28 cellular contexts compared by ENCODE assay signal in the genomic region with DNA sequence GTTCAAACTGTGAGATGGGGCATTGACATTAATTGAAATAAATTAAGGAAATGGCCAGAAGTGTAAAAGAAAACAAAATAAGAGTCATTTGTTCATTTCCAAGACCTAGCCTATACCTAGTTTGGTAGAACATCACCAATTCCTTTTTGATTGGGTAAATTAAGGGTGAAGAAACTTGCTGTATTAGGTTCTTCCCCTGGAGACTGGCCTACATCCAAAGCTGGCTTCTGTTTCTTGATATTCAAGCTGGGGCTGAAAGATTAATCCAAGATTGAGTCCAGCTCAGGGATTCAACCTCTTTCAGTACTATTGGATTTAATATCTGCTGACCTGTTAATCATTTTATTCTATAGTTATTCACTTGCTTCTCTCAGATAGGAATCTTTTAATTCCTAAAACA.
"Had no signal": no experiment of that assay in that cellular context is flagged by ENCODE, and none has a peak within 500 bp of the region (broad histone marks: within the 10 kb centered on the region; RNA-seq: fewer than 3 reads in every experiment).

No MANE protein-coding gene starts in this region.

- H2AFZ ChIP-seq: parathyroid adenoma had no signal

- H3K4me3 Mint-ChIP-seq: naive thymus-derived CD8-positive, alpha-beta T cell; natural killer cell treated with Interleukin-12 subunit alpha and Interleukin-12 subunit beta and Interleukin-15 and Interleukin-18, amount 100 ng/mL, for 72 hours; nephron progenitor cell; neural crest cell; stimulated activated effector memory CD8-positive, alpha-beta T cell treated with anti-CD3 and anti-CD28 coated beads, Interleukin-12 subunit alpha, Interleukin-12 subunit beta, amount 100 ng/mL, for 72 hours; stimulated activated naive B cell treated with anti-CD40 and anti-IgM and Interleukin-4, amounts not matched to agents 10 μg/mL and 1 μg/mL and 100 μg/mL, for 72 hours; stimulated activated naive CD8-positive, alpha-beta T cell treated with anti-CD3 and anti-CD28 coated beads, Interleukin-15, Interleukin-2, amounts not matched to agents 100 ng/mL and 50 ng/mL, for 24 hours had no signal

- H3K4me1 Mint-ChIP-seq: naive thymus-derived CD8-positive, alpha-beta T cell; neural crest cell; stimulated activated effector memory CD8-positive, alpha-beta T cell treated with anti-CD3 and anti-CD28 coated beads, Interleukin-12 subunit alpha, Interleukin-12 subunit beta, amount 100 ng/mL, for 72 hours; stimulated activated naive B cell treated with anti-CD40 and anti-IgM and Interleukin-4, amounts not matched to agents 10 μg/mL and 1 μg/mL and 100 μg/mL, for 72 hours had no signal

- H3K9me3 ChIP-seq: ovary, psoas muscle, right lobe of liver, sigmoid colon, stomach, thoracic aorta, thyroid gland, tibial nerve, upper lobe of left lung, vagina had no signal

- H3K36me3 Mint-ChIP-seq: naive thymus-derived CD8-positive, alpha-beta T cell; natural killer cell treated with Interleukin-12 subunit alpha and Interleukin-12 subunit beta and Interleukin-15 and Interleukin-18, amount 100 ng/mL, for 72 hours; stimulated activated effector memory CD8-positive, alpha-beta T cell treated with anti-CD3 and anti-CD28 coated beads, Interleukin-12 subunit alpha, Interleukin-12 subunit beta, amount 100 ng/mL, for 72 hours; stimulated activated naive B cell treated with anti-CD40 and anti-IgM and Interleukin-4, amounts not matched to agents 10 μg/mL and 1 μg/mL and 100 μg/mL, for 72 hours had no signal

- H3K9ac ChIP-seq: parathyroid adenoma had no signal

- H3K9me3 Mint-ChIP-seq: naive thymus-derived CD8-positive, alpha-beta T cell; nephron progenitor cell; neural crest cell; stimulated activated naive CD8-positive, alpha-beta T cell treated with anti-CD3 and anti-CD28 coated beads, Interleukin-15, Interleukin-2, amounts not matched to agents 100 ng/mL and 50 ng/mL, for 24 hours had no signal

- DNase-seq: naive thymus-derived CD8-positive, alpha-beta T cell; nephron progenitor cell; ovary; posterior cingulate gyrus; psoas muscle; right cardiac atrium; right lobe of liver; sigmoid colon; small intestine; stimulated activated CD4-positive, alpha-beta T cell treated with anti-CD3 and anti-CD28 coated beads, Interleukin-15, amount 100 ng/mL, for 24 hours; stimulated activated CD4-positive, alpha-beta T cell treated with anti-CD3 and anti-CD28 coated beads, Interleukin-2, amount 100 ng/mL, for 24 hours; stimulated activated CD4-positive, alpha-beta T cell treated with anti-CD3 and anti-CD28 coated beads, Interleukin-2, amount 100 ng/mL, for 48 hours; stimulated activated CD4-positive, alpha-beta T cell treated with anti-CD3 and anti-CD28 coated beads, Interleukin-4, amount 100 ng/mL, for 24 hours; stimulated activated naive B cell treated with anti-CD40 and anti-IgM and Interleukin-4, amounts not matched to agents 10 μg/mL and 1 μg/mL and 100 μg/mL, for 72 hours; stimulated activated naive CD4-positive, alpha-beta T cell treated with Interleukin-2 at 50 U/mL for 16 hours; stomach; thyroid gland; trophoblast cell; upper lobe of left lung had no signal

- H3K36me3 ChIP-seq: ovary, right lobe of liver, sigmoid colon, stomach, thoracic aorta, thyroid gland, tibial nerve, upper lobe of left lung, vagina had no signal

- H3K79me2 ChIP-seq: parathyroid adenoma had no signal

- H3K27me3 ChIP-seq: ovary, right lobe of liver, sigmoid colon, stomach, thyroid gland, tibial nerve, upper lobe of left lung, vagina had no signal

- H3K4me3 ChIP-seq: ovary, psoas muscle, right lobe of liver, sigmoid colon, stomach, thoracic aorta, thyroid gland, tibial nerve, upper lobe of left lung, vagina had no signal

- H3K27ac ChIP-seq: ovary, parathyroid adenoma, psoas muscle, right lobe of liver, sigmoid colon, stomach, thoracic aorta, thyroid gland, tibial nerve, upper lobe of left lung, vagina had no signal

- H3K27ac Mint-ChIP-seq: naive thymus-derived CD8-positive, alpha-beta T cell; natural killer cell treated with Interleukin-12 subunit alpha and Interleukin-12 subunit beta and Interleukin-15 and Interleukin-18, amount 100 ng/mL, for 72 hours; nephron progenitor cell; progenitor cell of endocrine pancreas; stimulated activated effector memory CD8-positive, alpha-beta T cell treated with anti-CD3 and anti-CD28 coated beads, Interleukin-12 subunit alpha, Interleukin-12 subunit beta, amount 100 ng/mL, for 72 hours; stimulated activated naive B cell treated with anti-CD40 and anti-IgM and Interleukin-4, amounts not matched to agents 10 μg/mL and 1 μg/mL and 100 μg/mL, for 72 hours; stimulated activated naive CD8-positive, alpha-beta T cell treated with anti-CD3 and anti-CD28 coated beads, Interleukin-15, Interleukin-2, amounts not matched to agents 100 ng/mL and 50 ng/mL, for 24 hours had no signal

- H3K27me3 Mint-ChIP-seq: naive thymus-derived CD8-positive, alpha-beta T cell; natural killer cell treated with Interleukin-12 subunit alpha and Interleukin-12 subunit beta and Interleukin-15 and Interleukin-18, amount 100 ng/mL, for 72 hours; progenitor cell of endocrine pancreas; stimulated activated naive B cell treated with anti-CD40 and anti-IgM and Interleukin-4, amounts not matched to agents 10 μg/mL and 1 μg/mL and 100 μg/mL, for 72 hours; stimulated activated naive CD8-positive, alpha-beta T cell treated with anti-CD3 and anti-CD28 coated beads, Interleukin-15, Interleukin-2, amounts not matched to agents 100 ng/mL and 50 ng/mL, for 24 hours had no signal

- H3K4me1 ChIP-seq: parathyroid adenoma, psoas muscle, sigmoid colon, stomach, thyroid gland, tibial nerve, upper lobe of left lung, vagina had no signal
